12 cellular contexts compared by ENCODE assay signal in the genomic region with DNA sequence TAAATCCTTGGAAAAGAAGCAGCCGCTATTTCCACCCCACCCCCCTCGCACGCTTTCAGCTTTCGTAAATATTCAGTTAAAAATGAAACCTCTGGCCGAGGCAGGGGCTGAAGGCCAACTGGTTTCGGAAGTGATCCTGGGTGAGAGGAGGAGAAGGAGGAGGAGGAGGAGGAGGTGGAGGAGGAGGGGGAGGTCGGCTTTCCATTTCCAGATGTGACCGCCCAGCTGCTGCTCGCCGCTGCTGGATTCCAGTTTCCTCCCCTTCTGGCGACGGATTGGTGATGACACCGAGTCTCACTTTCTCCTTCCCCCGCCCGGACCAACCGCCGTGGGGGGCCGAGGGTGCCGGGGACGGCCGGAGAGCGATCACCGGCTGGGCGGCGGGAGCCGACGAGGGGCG. TPM values are rescaled to one million over a fixed set of nuclear protein-coding genes. Genes with fewer than 3 reads are reported as not detected.
DNase-seq lines count a peak whose midpoint lies in the region; TF ChIP-seq lines count a peak whose summit lies in the region.
"Not testable (repeated sequence)": the region's sequence is repeated elsewhere in the genome, so short reads cannot be mapped to it uniquely, and the experiment has no call there.
"Had no signal": no experiment of that assay in that cellular context is flagged by ENCODE, and none has a peak within 500 bp of the region (broad histone marks: within the 10 kb centered on the region; RNA-seq: fewer than 3 reads in every experiment).

No MANE protein-coding gene starts in this region.

- H3K36me3 ChIP-seq in CD4-positive, alpha-beta memory T cell (ENCODE audit: insufficient read depth, low read length); HUES64 (ENCODE audit: insufficient read depth, low read length); SU-DHL-6 (ENCODE audit: low read length); effector memory CD4-positive, alpha-beta T cell (ENCODE audit: control insufficient read depth, insufficient read depth, low read length); iPS-18a (ENCODE audit: control insufficient read depth, low read depth, low read length); subcutaneous abdominal adipose tissue (ENCODE audit: control insufficient read depth in 5 of 5, insufficient read depth in 5 of 5, low read length in 5 of 5): not testable (repeated sequence)

- H3K36me3 Mint-ChIP-seq in CD4-positive, alpha-beta memory T cell; activated naive CD8-positive, alpha-beta T cell; nephron progenitor cell (ENCODE audit: low read depth): not testable (repeated sequence)

- not testable (repeated sequence) for H2AFZ ChIP-seq in SU-DHL-6 (ENCODE audit: low read depth, low read length, severe bottlenecking)

- not testable (repeated sequence) for H3K9ac ChIP-seq in HUES64 (ENCODE audit: low read depth, low read length)
- H3K9ac ChIP-seq in SU-DHL-6 (ENCODE audit: low read length): peak overlapping the region; percentile 68
- peak overlapping the region; percentile 56 for H3K9ac ChIP-seq in iPS-18a (ENCODE audit: low read length)
- peak overlapping the region in 1 of 5 donors; percentile 40 for H3K9ac ChIP-seq in subcutaneous abdominal adipose tissue (ENCODE audit: low read length in 5 of 5)

- H3F3A ChIP-seq in SU-DHL-6 (ENCODE audit: insufficient read depth): not testable (repeated sequence)

- not testable (repeated sequence) for H3K9me3 Mint-ChIP-seq in CD4-positive, alpha-beta memory T cell; activated naive CD8-positive, alpha-beta T cell (ENCODE audit: low read depth); nephron progenitor cell

- H3K27me3 Mint-ChIP-seq in CD4-positive, alpha-beta memory T cell; activated naive CD8-positive, alpha-beta T cell; nephron progenitor cell (ENCODE audit: low read depth, poor library complexity): not testable (repeated sequence)

- H3K27me3 ChIP-seq in CD4-positive, alpha-beta memory T cell (ENCODE audit: insufficient read depth, low read length); HUES64 (ENCODE audit: insufficient read depth, low read length); SU-DHL-6 (ENCODE audit: low read length); effector memory CD4-positive, alpha-beta T cell (replicated peaks; ENCODE audit: control insufficient read depth, insufficient read depth, low read length, poor library complexity, severe bottlenecking); iPS-18a (ENCODE audit: control insufficient read depth, insufficient read depth, low read length); subcutaneous abdominal adipose tissue (ENCODE audit: control insufficient read depth in 5 of 5, insufficient read depth in 4 of 5, low read length in 5 of 5): not testable (repeated sequence)

- WGBS in HUES64: 0% methylated on average over 2 of the region's 28 CpGs

- not testable (repeated sequence) for H3K9me3 ChIP-seq in CD4-positive, alpha-beta memory T cell (ENCODE audit: control insufficient read depth in 1 of 2, low read length in 2 of 2); HUES64 (ENCODE audit: insufficient read depth, low read depth, low read length); SU-DHL-6 (ENCODE audit: insufficient read depth, low read length); effector memory CD4-positive, alpha-beta T cell (ENCODE audit: control insufficient read depth, low read length); iPS-18a (ENCODE audit: control insufficient read depth, low read depth, low read length); subcutaneous abdominal adipose tissue (ENCODE audit: control insufficient read depth in 5 of 5, low read length in 5 of 5)

- H3K4me1 Mint-ChIP-seq in CD4-positive, alpha-beta memory T cell; activated naive CD8-positive, alpha-beta T cell (ENCODE audit: low read depth); nephron progenitor cell: not testable (repeated sequence)

- not testable (repeated sequence) for H4K20me1 ChIP-seq in SU-DHL-6 (ENCODE audit: low read depth, low read length)

- not testable (repeated sequence) for H3K79me2 ChIP-seq in SU-DHL-6 (ENCODE audit: insufficient read depth, low read length)

- peak in 2 of 5 donors; percentile 14 to 18 for DNase-seq in CD4-positive, alpha-beta memory T cell
- not testable (repeated sequence) for DNase-seq in effector memory CD4-positive, alpha-beta T cell; nephron progenitor cell

- not testable (repeated sequence) for H3K4me1 ChIP-seq in CD4-positive, alpha-beta memory T cell (ENCODE audit: insufficient read depth, low read length); HUES64 (ENCODE audit: insufficient read depth, low read length); effector memory CD4-positive, alpha-beta T cell (ENCODE audit: control insufficient read depth, insufficient read depth, low read length, poor library complexity, severe bottlenecking); iPS-18a (ENCODE audit: control insufficient read depth, low read depth, low read length); subcutaneous abdominal adipose tissue (ENCODE audit: control insufficient read depth in 5 of 5, insufficient read depth in 5 of 5, low read length in 5 of 5)

- CTCF ChIA-PET in CD4-positive, alpha-beta memory T cell (lab: Charles Lee; ENCODE audit: partially characterized antibody): not testable (repeated sequence)

- not testable (repeated sequence) for TF ChIP-seq CTCF in SU-DHL-6 (IDR thresholded peaks at IDR 0.05; ENCODE audit: insufficient read depth, low read length, poor library complexity, severe bottlenecking); nephron progenitor cell (IDR thresholded peaks at IDR 0.05)

- H3K27ac Mint-ChIP-seq in CD4-positive, alpha-beta memory T cell: peak overlapping the region; percentile 71 to 98 (median 82)
- H3K27ac Mint-ChIP-seq in activated naive CD8-positive, alpha-beta T cell; nephron progenitor cell: not testable (repeated sequence)

- intact Hi-C loops in CD4-positive, alpha-beta memory T cell (cut with micrococcal nuclease): not testable (repeated sequence)

- peak overlapping the region; percentile 53 for H3K4me2 ChIP-seq in SU-DHL-6 (ENCODE audit: low read depth, low read length, poor library complexity, severe bottlenecking)

- H3K9me2 ChIP-seq in SU-DHL-6 (replicated peaks; ENCODE audit: insufficient read depth, low read length): not testable (repeated sequence)

- POLR2A ChIA-PET in CD4-positive, alpha-beta memory T cell (lab: Charles Lee; ENCODE audit: partially characterized antibody): interaction anchor here (0.6 kb wide), 3 partner anchors 63 to 87 kb away, joined by 3 to 4 read pairs (median 3); no protein-coding TSS in a partner anchor

- peak overlapping the region; percentile 90 for H3K27ac ChIP-seq in CD4-positive, alpha-beta memory T cell (ENCODE audit: low read depth, low read length)
- H3K27ac ChIP-seq in HUES64 (ENCODE audit: low read depth, low read length); iPS-18a (ENCODE audit: low read length); subcutaneous abdominal adipose tissue (ENCODE audit: low read depth, low read length): not testable (repeated sequence)
- peak overlapping the region; percentile 84 for H3K27ac ChIP-seq in SU-DHL-6 (ENCODE audit: low read depth, low read length)
- H3K27ac ChIP-seq in effector memory CD4-positive, alpha-beta T cell (ENCODE audit: insufficient read depth, low read length, poor library complexity, severe bottlenecking): peak overlapping the region; percentile 94

- H3K4me3 ChIP-seq in CD4-positive, alpha-beta memory T cell (ENCODE audit: low read length in 2 of 2): not testable (repeated sequence)
- H3K4me3 ChIP-seq in HUES64 (ENCODE audit: low read length): peak overlapping the region; percentile 56
- peak overlapping the region; percentile 59 for H3K4me3 ChIP-seq in SU-DHL-6 (ENCODE audit: insufficient read depth, low read length, poor library complexity, severe bottlenecking)
- H3K4me3 ChIP-seq in effector memory CD4-positive, alpha-beta T cell (ENCODE audit: insufficient read depth, low read depth, low read length, poor library complexity, severe bottlenecking): peak overlapping the region; percentile 58
- H3K4me3 ChIP-seq in iPS-18a (ENCODE audit: low read length): peak overlapping the region; percentile 68
- peak overlapping the region in 4 of 5 donors; percentile 53 to 71 (median 61) for H3K4me3 ChIP-seq in subcutaneous abdominal adipose tissue (ENCODE audit: low read depth in 1 of 5, low read length in 5 of 5)

- H3K4me3 Mint-ChIP-seq in CD4-positive, alpha-beta memory T cell: peak overlapping the region; percentile 56 to 87 (median 77)
- H3K4me3 Mint-ChIP-seq in activated naive CD8-positive, alpha-beta T cell: peak overlapping the region; percentile 32
- peak overlapping the region; percentile 77 for H3K4me3 Mint-ChIP-seq in nephron progenitor cell

RNA-seq across cellular contexts. Expression of a gene that starts 23.4 kb away (rescaled TPM):
- 1 to 10 TPM; 4.2 to 5.2 TPM for total RNA-seq in CD4-positive, alpha-beta memory T cell
- polyA plus RNA-seq in CD4-positive, alpha-beta memory T cell: under 1 TPM in 1 of 2 donors, not detected in 1; 0.21 TPM
- polyA plus RNA-seq in HUES64 (2013, experiment 1 of 2): not detected
- not detected for polyA plus RNA-seq in HUES64 (2013, experiment 2 of 2)
- total RNA-seq: Daoy, dermis blood vessel endothelial cell, left cardiac atrium had no signal
- polyA plus RNA-seq: urinary bladder had no signal
